ENCODE assay signal across 12 cellular contexts in the genomic region with DNA sequence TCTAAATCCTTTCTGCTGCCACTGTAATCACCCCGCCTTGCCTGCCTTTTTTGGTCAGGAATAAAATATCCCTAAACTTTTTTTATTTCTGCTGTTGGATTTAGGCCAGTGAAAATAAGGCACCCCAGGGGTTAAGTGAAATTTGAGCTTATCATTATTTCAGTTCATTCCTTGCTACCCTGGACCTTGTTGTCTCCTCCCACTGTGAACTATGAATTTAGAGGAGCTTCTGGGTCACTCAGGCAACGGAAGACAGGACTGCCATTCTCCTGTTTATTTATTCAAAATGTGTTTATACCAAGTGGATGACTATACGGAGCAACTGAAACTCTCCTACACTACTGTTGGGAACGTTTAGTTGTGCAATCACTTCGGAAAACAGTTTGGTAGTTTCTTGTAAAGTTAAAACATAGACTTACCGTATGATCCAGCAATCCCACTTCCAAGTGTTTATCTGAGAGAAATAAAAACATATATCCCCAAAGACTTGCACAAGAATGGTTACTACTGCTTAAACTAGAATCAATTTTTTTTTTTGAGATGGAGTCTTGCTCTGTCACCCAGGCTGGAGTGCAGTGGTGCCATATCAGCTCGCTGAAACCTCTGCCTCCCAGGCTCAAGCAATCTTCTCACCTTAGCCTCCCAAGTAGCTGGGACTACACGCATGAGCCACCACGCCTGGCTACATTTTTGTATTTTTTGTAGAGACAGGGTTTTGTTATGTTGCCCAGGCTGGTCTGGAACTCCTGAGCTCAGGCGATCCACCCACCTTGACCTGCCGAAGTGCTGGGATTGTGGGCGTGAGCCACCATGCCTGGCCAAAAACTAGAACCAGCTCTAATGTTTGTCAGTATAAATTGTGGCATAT. TPM values are rescaled to one million over a fixed set of nuclear protein-coding genes. Genes with fewer than 3 reads are reported as not detected.
DNase-seq lines count a peak whose midpoint lies in the region; ATAC-seq and TF ChIP-seq lines count a peak whose summit lies in the region.
"Had no signal": no experiment of that assay in that cellular context is flagged by ENCODE, and none has a peak within 500 bp of the region (broad histone marks: within the 10 kb centered on the region; RNA-seq: fewer than 3 reads in every experiment).

No MANE protein-coding gene starts in this region.

- DNase-seq in AG04450 (ENCODE audit: low read depth, low spot score), result peak; percentile 88
- peak; percentile 57 for DNase-seq in MG63
- DNase-seq in cardiac fibroblast (ENCODE audit: low read depth in 2 of 2), result peak; percentile 76
- no peak for DNase-seq in mesothelial cell of epicardium (ENCODE audit: low spot score in 2 of 2, unreplicated experiment in 2 of 2)
- no peak for DNase-seq in SW 1271 (lab: John Stamatoyannopoulos, UW)
- no peak for DNase-seq in NCI-H446 treated with DMSO at 0.1 percent for 48 hours (lab: John Stamatoyannopoulos, UW)
- DNase-seq: activated T-cell treated with anti-CD3 and anti-CD28 coated beads for 4 hours; CD4-positive, CD25-positive, alpha-beta regulatory T cell; effector memory CD8-positive, alpha-beta T cell; Karpas-422 had no signal

- H3K27me3 ChIP-seq in AG04450 (ENCODE audit: control insufficient read depth, insufficient read depth, low read length) (no peaks in the 10 kb centered on the region), MG63 (no peaks in the 10 kb centered on the region)

- no peak for TF ChIP-seq CTCF in AG04450 (IDR thresholded peaks at IDR 0.05; ENCODE audit: low read depth, low read length)
- no peak for TF ChIP-seq CTCF in cardiac fibroblast (IDR thresholded peaks at IDR 0.05; ENCODE audit: low read depth, low read length)
- no peak for TF ChIP-seq CTCF in mesothelial cell of epicardium (IDR thresholded peaks at IDR 0.05; ENCODE audit: unreplicated experiment)

- no peaks in the 10 kb centered on the region for H3K9me3 Mint-ChIP-seq in mesothelial cell of epicardium
- H3K9me3 Mint-ChIP-seq: CD4-positive, CD25-positive, alpha-beta regulatory T cell; effector memory CD8-positive, alpha-beta T cell had no signal

- peak overlapping the region; percentile 91 for H3K27ac ChIP-seq in AG04450 (ENCODE audit: low read depth, low read length)

- no peaks in the 10 kb centered on the region for H3K36me3 ChIP-seq in MG63

- no peak overlapping the region for H3K4me3 Mint-ChIP-seq in mesothelial cell of epicardium
- H3K4me3 Mint-ChIP-seq: effector memory CD8-positive, alpha-beta T cell had no signal

- H3K4me3 ChIP-seq in AG04450 (ENCODE audit: low read depth, low read length) (no peak overlapping the region), MG63 (no peak overlapping the region), cardiac fibroblast (replicated peaks in 1 of 2; ENCODE audit: low read depth in 2 of 2, low read length in 2 of 2) (no peak overlapping the region)

- POLR2A ChIA-PET in AG04450 (lab: Yijun Ruan, JAX), result interaction anchor here (0.6 to 2.6 kb wide), 7 partner anchors 9 to 423 kb away, joined by 3 to 17 read pairs (median 4); a partner anchor contains a TSS

- no peaks in the 10 kb centered on the region for H3K36me3 Mint-ChIP-seq in mesothelial cell of epicardium
- H3K36me3 Mint-ChIP-seq: CD4-positive, CD25-positive, alpha-beta regulatory T cell had no signal

- H3K4me1 Mint-ChIP-seq in mesothelial cell of epicardium, result peaks cover 26% of the 10 kb centered on the region

- H3K27ac Mint-ChIP-seq in mesothelial cell of epicardium, result peak overlapping the region; percentile 12
- H3K27ac Mint-ChIP-seq: CD4-positive, CD25-positive, alpha-beta regulatory T cell; effector memory CD8-positive, alpha-beta T cell had no signal

- H3K27me3 Mint-ChIP-seq in mesothelial cell of epicardium (ENCODE audit: low read depth), result no peaks in the 10 kb centered on the region

- H3K9me3 ChIP-seq in AG04450 (ENCODE audit: control insufficient read depth, insufficient read depth, low read length), result no peaks in the 10 kb centered on the region; the same call in 1 of the 2 replicates
- no peaks in the 10 kb centered on the region for H3K9me3 ChIP-seq in MG63

- no peak for ATAC-seq in GM19455 (IDR thresholded peaks at IDR 0.05; ENCODE audit: unreplicated experiment)
- ATAC-seq in HG03039 (IDR thresholded peaks at IDR 0.05; ENCODE audit: unreplicated experiment), result no peak
- ATAC-seq: effector memory CD8-positive, alpha-beta T cell had no signal

- CTCF ChIA-PET in AG04450 (lab: Charles Lee), result interaction anchor here (0.5 to 0.9 kb wide), 2 partner anchors 178 to 280 kb away, joined by 3 to 5 read pairs; no protein-coding TSS in a partner anchor

RNA-seq across cellular contexts. Expression of a gene that starts 2.3 kb away (rescaled TPM):
- 71.2 and 73.4 TPM in 2 replicates for polyA plus RNA-seq in AG04450 (2011; rRNA removed)
- polyA minus RNA-seq in AG04450 (2011; rRNA and poly(A)+ RNA removed), result 54.0 and 63.0 TPM in 2 replicates
- 60.0 and 63.9 TPM in 2 replicates for total RNA-seq in MG63 (2014; rRNA removed; shearing (Covaris generic); ENCODE audit: low replicate concordance)
- 35.0 to 36.5 TPM (median 36.1 TPM) in 3 replicates for total RNA-seq in mesothelial cell of epicardium

RNA-seq across cellular contexts. Expression of a gene that starts 14.5 kb away (rescaled TPM):
- polyA plus RNA-seq in AG04450 (2011; rRNA removed), result 16.8 and 17.9 TPM in 2 replicates
- 18.8 and 25.0 TPM in 2 replicates for polyA minus RNA-seq in AG04450 (2011; rRNA and poly(A)+ RNA removed)
- total RNA-seq in MG63 (2014; rRNA removed; shearing (Covaris generic); ENCODE audit: low replicate concordance), result 8.8 and 9.1 TPM in 2 replicates
- total RNA-seq in mesothelial cell of epicardium, result 37.3 to 43.8 TPM (median 37.4 TPM) in 3 replicates

Comparison
In these comparisons a context has a peak if more than half of its experiments do, and no peak if none do; other contexts are left out.
1. DNase-seq: peak in AG04450 (single experiment), MG63 (single experiment) and cardiac fibroblast (2 of 2); none in mesothelial cell of epicardium (0 of 2), SW 1271 (0 of 2) and NCI-H446 treated with DMSO at 0.1 percent for 48 hours (single experiment).